ENCODE assay signal across 2 cellular contexts in genomic region chr4:73501664-73502265, GRCh38.
TF ChIP-seq lines count a peak whose summit lies in the region.

No MANE protein-coding gene starts in this region.

TF ChIP-seq in IMR-90, 13 proteins besides CTCF, POLR2A, EP300 and RAD21:
- TF ChIP-seq MAZ (IDR thresholded peaks at IDR 0.05; ENCODE audit: borderline replicate concordance, low read depth, low read length): no peak
- TF ChIP-seq CHD1 (IDR thresholded peaks at IDR 0.05; ENCODE audit: low read depth, low read length): no peak
- no peak for TF ChIP-seq BHLHE40 (IDR thresholded peaks at IDR 0.05; ENCODE audit: low read depth, low read length)
- no peak for TF ChIP-seq NFE2L2 (IDR thresholded peaks at IDR 0.05; ENCODE audit: low read depth, low read length)
- TF ChIP-seq RFX5 (IDR thresholded peaks at IDR 0.05; ENCODE audit: low read depth, low read length): no peak
- TF ChIP-seq FOS (IDR thresholded peaks at IDR 0.05; ENCODE audit: low read depth, low read length): no peak
- no peak for TF ChIP-seq SMC3 (IDR thresholded peaks at IDR 0.05; ENCODE audit: low read depth, low read length)
- TF ChIP-seq USF2 (IDR thresholded peaks at IDR 0.05; ENCODE audit: low read depth, low read length): no peak
- TF ChIP-seq ELK1 (IDR thresholded peaks at IDR 0.05; ENCODE audit: borderline replicate concordance, low read depth, low read length): no peak
- no peak for TF ChIP-seq MAFK (IDR thresholded peaks at IDR 0.05; ENCODE audit: low read depth, low read length)
- no peak for TF ChIP-seq RCOR1 (IDR thresholded peaks at IDR 0.05; ENCODE audit: insufficient replicate concordance, low read length)
- no peak for TF ChIP-seq MXI1 (IDR thresholded peaks at IDR 0.05; ENCODE audit: borderline replicate concordance, low read depth, low read length)
- TF ChIP-seq CEBPB (IDR thresholded peaks at IDR 0.05; ENCODE audit: low read depth, low read length): no peak

TF ChIP-seq in liver, 16 proteins besides CTCF, POLR2A, EP300 and RAD21:
- TF ChIP-seq EGR1 (IDR thresholded peaks at IDR 0.05; ENCODE audit: low read depth in 2 of 2) (no peak), FOXA2 (IDR thresholded peaks at IDR 0.05) (peak; percentile 80), GABPA (IDR thresholded peaks at IDR 0.05 in 1 of 2, conservative IDR thresholded peaks at IDR 0.05 in 1 of 2) (no peak), ZBTB33 (IDR thresholded peaks at IDR 0.05) (no peak), HNF4G (IDR thresholded peaks at IDR 0.05) (no peak), FOXA1 (IDR thresholded peaks at IDR 0.05) (no peak), SP1 (IDR thresholded peaks at IDR 0.05) (no peak), REST (IDR thresholded peaks at IDR 0.05) (no peak), HNF4A (conservative IDR thresholded peaks at IDR 0.05) (peak in 1 of 2 donors; percentile 22)
